ENCODE assay signal across 8 cellular contexts in genomic region chr3:42052132-42052866, GRCh38. TPM values are rescaled to one million over a fixed set of nuclear protein-coding genes. Genes with fewer than 3 reads are reported as not detected.
DNase-seq lines count a peak whose midpoint lies in the region; ATAC-seq and TF ChIP-seq lines count a peak whose summit lies in the region.

No MANE protein-coding gene starts in this region.

- TF ChIP-seq CTCF in AG04450 (IDR thresholded peaks at IDR 0.05; ENCODE audit: low read depth, low read length) = no peak
- TF ChIP-seq CTCF in RWPE1 (conservative IDR thresholded peaks at IDR 0.05; ENCODE audit: low read depth) = no peak

- H3K9me3 ChIP-seq in AG04450 (ENCODE audit: control insufficient read depth, insufficient read depth, low read length) (no peaks in the 10 kb centered on the region), MG63 (no peaks in the 10 kb centered on the region)

- no peaks in the 10 kb centered on the region for H3K36me3 ChIP-seq in MG63

- POLR2A ChIA-PET in AG04450 (lab: Yijun Ruan, JAX) = interaction anchor here (1.0 kb wide), 3 partner anchors 16 to 38 kb away, joined by 3 to 4 read pairs (median 3); no protein-coding TSS in a partner anchor
- POLR2A ChIA-PET in RWPE1 (lab: Yijun Ruan, JAX; ENCODE audit: low non-redundant PET) = no interaction called here

- ATAC-seq in HG02623 (IDR thresholded peaks at IDR 0.05; ENCODE audit: unreplicated experiment) (peak; percentile 48), memory B cell (ENCODE audit: low read depth) (peak; percentile 32)

- DNase-seq in AG04450 (ENCODE audit: low read depth, low spot score) (no peak), cerebellar cortex (ENCODE audit: low spot score) (peak; percentile 72), memory B cell (ENCODE audit: low spot score in 2 of 2) (no peak), T1000 (lab: John Stamatoyannopoulos, UW) (no peak), NCI-H1417 treated with DMSO at 0.1 percent for 48 hours (lab: John Stamatoyannopoulos, UW) (no peak), RWPE1 (ENCODE audit: low spot score) (no peak), MG63 (no peak)

- peaks cover 2% of the 10 kb centered on the region for H3K9me3 Mint-ChIP-seq in memory B cell

- H3K4me3 Mint-ChIP-seq in memory B cell = no peak overlapping the region

- CTCF ChIA-PET in AG04450 (lab: Charles Lee) = interaction anchor here (0.7 to 1.6 kb wide), 3 partner anchors 42 to 125 kb away, joined by 3 to 7 read pairs (median 6); no protein-coding TSS in a partner anchor
- CTCF ChIA-PET in RWPE1 (lab: Yijun Ruan, JAX) = no interaction called here

- H3K27ac Mint-ChIP-seq in memory B cell = peak overlapping the region; percentile 92

- H3K4me3 ChIP-seq in AG04450 (ENCODE audit: low read depth, low read length) (no peak overlapping the region; the same call in 1 of the 2 replicates), MG63 (no peak overlapping the region)

- peaks cover 56% of the 10 kb centered on the region for H3K4me1 Mint-ChIP-seq in memory B cell

- H3K36me3 Mint-ChIP-seq in memory B cell = peaks cover 7% of the 10 kb centered on the region

- H3K27me3 Mint-ChIP-seq in memory B cell = no peaks in the 10 kb centered on the region

- H3K27me3 ChIP-seq in AG04450 (ENCODE audit: control insufficient read depth, insufficient read depth, low read length) (no peaks in the 10 kb centered on the region), MG63 (no peaks in the 10 kb centered on the region)

- H3K27ac ChIP-seq in AG04450 (ENCODE audit: low read depth, low read length) = peak overlapping the region; percentile 94
- H3K27ac ChIP-seq in RWPE1 = no peak overlapping the region

RNA-seq across cellular contexts. Expression of gene TRAK1, which starts 38.9 kb away (rescaled TPM):
- polyA plus RNA-seq in AG04450 (2011; rRNA removed) = 22.3 and 25.1 TPM in 2 replicates
- 37.2 and 37.8 TPM in 2 replicates for polyA minus RNA-seq in AG04450 (2011; rRNA and poly(A)+ RNA removed)
- total RNA-seq in MG63 (2014; rRNA removed; shearing (Covaris generic); ENCODE audit: low replicate concordance) = 7.1 and 8.2 TPM in 2 replicates
